1 cellular context compared by ENCODE assay signal in genomic region chr2:229714736-229715541, GRCh38.
TF ChIP-seq lines count a peak whose summit lies in the region.

No MANE protein-coding gene starts in this region.

TF ChIP-seq in HepG2, 621 proteins besides CTCF, POLR2A, EP300 and RAD21 (continued from another document and continues in another):
- TF ChIP-seq ZFYVE20 (CRISPR knock-in tag; IDR thresholded peaks at IDR 0.05; ENCODE audit: borderline replicate concordance, low read depth): no peak
- TF ChIP-seq ZNF790 (CRISPR knock-in tag; IDR thresholded peaks at IDR 0.05; ENCODE audit: borderline replicate concordance): no peak
- no peak for TF ChIP-seq ZNF761 (CRISPR knock-in tag; conservative IDR thresholded peaks at IDR 0.05)
- TF ChIP-seq BRCA1 (CRISPR knock-in tag; IDR thresholded peaks at IDR 0.05): no peak
- no peak for TF ChIP-seq ZNF432 (CRISPR knock-in tag; IDR thresholded peaks at IDR 0.05; ENCODE audit: borderline replicate concordance)
- TF ChIP-seq SIX4 (CRISPR knock-in tag; IDR thresholded peaks at IDR 0.05): peak; percentile 23; the same call in 1 of the 2 replicates
- TF ChIP-seq RAD51 (IDR thresholded peaks at IDR 0.05; ENCODE audit: borderline replicate concordance): no peak
- TF ChIP-seq ZNF274 (CRISPR knock-in tag; IDR thresholded peaks at IDR 0.05): peak; percentile 53; the same call in 1 of the 2 replicates
- no peak for TF ChIP-seq GATAD2A (CRISPR knock-in tag; IDR thresholded peaks at IDR 0.05)
- TF ChIP-seq ZNF564 (CRISPR knock-in tag; IDR thresholded peaks at IDR 0.05): 0 out of 2 replicates have a peak, but pooled peaks have one; percentile 41
- no peak for TF ChIP-seq ARNT2 (CRISPR knock-in tag; IDR thresholded peaks at IDR 0.05; ENCODE audit: low read depth)
- no peak for TF ChIP-seq SMAD1 (CRISPR knock-in tag; IDR thresholded peaks at IDR 0.05; ENCODE audit: borderline replicate concordance, low read depth)
- TF ChIP-seq NCOA5 (CRISPR knock-in tag; IDR thresholded peaks at IDR 0.05): no peak
- no peak for TF ChIP-seq ZNF335 (CRISPR knock-in tag; IDR thresholded peaks at IDR 0.05)
- TF ChIP-seq, protein P1, sequence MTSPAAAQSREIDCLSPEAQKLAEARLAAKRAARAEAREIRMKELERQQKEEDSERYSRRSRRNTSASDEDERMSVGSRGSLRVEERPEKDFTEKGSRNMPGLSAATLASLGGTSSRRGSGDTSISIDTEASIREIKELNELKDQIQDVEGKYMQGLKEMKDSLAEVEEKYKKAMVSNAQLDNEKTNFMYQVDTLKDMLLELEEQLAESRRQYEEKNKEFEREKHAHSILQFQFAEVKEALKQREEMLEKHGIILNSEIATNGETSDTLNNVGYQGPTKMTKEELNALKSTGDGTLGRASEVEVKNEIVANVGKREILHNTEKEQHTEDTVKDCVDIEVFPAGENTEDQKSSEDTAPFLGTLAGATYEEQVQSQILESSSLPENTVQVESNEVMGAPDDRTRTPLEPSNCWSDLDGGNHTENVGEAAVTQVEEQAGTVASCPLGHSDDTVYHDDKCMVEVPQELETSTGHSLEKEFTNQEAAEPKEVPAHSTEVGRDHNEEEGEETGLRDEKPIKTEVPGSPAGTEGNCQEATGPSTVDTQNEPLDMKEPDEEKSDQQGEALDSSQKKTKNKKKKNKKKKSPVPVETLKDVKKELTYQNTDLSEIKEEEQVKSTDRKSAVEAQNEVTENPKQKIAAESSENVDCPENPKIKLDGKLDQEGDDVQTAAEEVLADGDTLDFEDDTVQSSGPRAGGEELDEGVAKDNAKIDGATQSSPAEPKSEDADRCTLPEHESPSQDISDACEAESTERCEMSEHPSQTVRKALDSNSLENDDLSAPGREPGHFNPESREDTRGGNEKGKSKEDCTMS (CRISPR knock-in tag; conservative IDR thresholded peaks at IDR 0.05): peak; percentile 78; the same call in 1 of the 2 replicates
- TF ChIP-seq ELF1 (CRISPR knock-in tag; IDR thresholded peaks at IDR 0.05): no peak
- TF ChIP-seq ZHX1 (CRISPR knock-in tag; IDR thresholded peaks at IDR 0.05; ENCODE audit: low read depth): no peak
- TF ChIP-seq, protein P2, sequence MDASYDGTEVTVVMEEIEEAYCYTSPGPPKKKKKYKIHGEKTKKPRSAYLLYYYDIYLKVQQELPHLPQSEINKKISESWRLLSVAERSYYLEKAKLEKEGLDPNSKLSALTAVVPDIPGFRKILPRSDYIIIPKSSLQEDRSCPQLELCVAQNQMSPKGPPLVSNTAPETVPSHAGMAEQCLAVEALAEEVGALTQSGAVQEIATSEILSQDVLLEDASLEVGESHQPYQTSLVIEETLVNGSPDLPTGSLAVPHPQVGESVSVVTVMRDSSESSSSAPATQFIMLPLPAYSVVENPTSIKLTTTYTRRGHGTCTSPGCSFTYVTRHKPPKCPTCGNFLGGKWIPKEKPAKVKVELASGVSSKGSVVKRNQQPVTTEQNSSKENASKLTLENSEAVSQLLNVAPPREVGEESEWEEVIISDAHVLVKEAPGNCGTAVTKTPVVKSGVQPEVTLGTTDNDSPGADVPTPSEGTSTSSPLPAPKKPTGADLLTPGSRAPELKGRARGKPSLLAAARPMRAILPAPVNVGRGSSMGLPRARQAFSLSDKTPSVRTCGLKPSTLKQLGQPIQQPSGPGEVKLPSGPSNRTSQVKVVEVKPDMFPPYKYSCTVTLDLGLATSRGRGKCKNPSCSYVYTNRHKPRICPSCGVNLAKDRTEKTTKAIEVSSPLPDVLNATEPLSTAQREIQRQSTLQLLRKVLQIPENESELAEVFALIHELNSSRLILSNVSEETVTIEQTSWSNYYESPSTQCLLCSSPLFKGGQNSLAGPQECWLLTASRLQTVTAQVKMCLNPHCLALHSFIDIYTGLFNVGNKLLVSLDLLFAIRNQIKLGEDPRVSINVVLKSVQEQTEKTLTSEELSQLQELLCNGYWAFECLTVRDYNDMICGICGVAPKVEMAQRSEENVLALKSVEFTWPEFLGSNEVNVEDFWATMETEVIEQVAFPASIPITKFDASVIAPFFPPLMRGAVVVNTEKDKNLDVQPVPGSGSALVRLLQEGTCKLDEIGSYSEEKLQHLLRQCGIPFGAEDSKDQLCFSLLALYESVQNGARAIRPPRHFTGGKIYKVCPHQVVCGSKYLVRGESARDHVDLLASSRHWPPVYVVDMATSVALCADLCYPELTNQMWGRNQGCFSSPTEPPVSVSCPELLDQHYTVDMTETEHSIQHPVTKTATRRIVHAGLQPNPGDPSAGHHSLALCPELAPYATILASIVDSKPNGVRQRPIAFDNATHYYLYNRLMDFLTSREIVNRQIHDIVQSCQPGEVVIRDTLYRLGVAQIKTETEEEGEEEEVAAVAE (CRISPR knock-in tag; IDR thresholded peaks at IDR 0.05; ENCODE audit: borderline replicate concordance): 0 out of 2 replicates have a peak, but pooled peaks have one; percentile 60
- peak; percentile 94 for TF ChIP-seq TOPORS (CRISPR knock-in tag; IDR thresholded peaks at IDR 0.05)
- TF ChIP-seq, protein P3, sequence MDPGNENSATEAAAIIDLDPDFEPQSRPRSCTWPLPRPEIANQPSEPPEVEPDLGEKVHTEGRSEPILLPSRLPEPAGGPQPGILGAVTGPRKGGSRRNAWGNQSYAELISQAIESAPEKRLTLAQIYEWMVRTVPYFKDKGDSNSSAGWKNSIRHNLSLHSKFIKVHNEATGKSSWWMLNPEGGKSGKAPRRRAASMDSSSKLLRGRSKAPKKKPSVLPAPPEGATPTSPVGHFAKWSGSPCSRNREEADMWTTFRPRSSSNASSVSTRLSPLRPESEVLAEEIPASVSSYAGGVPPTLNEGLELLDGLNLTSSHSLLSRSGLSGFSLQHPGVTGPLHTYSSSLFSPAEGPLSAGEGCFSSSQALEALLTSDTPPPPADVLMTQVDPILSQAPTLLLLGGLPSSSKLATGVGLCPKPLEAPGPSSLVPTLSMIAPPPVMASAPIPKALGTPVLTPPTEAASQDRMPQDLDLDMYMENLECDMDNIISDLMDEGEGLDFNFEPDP (CRISPR knock-in tag; conservative IDR thresholded peaks at IDR 0.05): no peak
- no peak for TF ChIP-seq ATF7 (IDR thresholded peaks at IDR 0.05)
- no peak for TF ChIP-seq ATF7 (CRISPR knock-in tag; IDR thresholded peaks at IDR 0.05)
- no peak for TF ChIP-seq KDM6A (CRISPR knock-in tag; IDR thresholded peaks at IDR 0.05; ENCODE audit: low read depth)
- TF ChIP-seq, protein P4, sequence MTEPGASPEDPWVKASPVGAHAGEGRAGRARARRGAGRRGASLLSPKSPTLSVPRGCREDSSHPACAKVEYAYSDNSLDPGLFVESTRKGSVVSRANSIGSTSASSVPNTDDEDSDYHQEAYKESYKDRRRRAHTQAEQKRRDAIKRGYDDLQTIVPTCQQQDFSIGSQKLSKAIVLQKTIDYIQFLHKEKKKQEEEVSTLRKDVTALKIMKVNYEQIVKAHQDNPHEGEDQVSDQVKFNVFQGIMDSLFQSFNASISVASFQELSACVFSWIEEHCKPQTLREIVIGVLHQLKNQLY (CRISPR knock-in tag; IDR thresholded peaks at IDR 0.05): no peak
- TF ChIP-seq DZIP1 (CRISPR knock-in tag; IDR thresholded peaks at IDR 0.05): no peak
- no peak for TF ChIP-seq RELA (CRISPR knock-in tag; IDR thresholded peaks at IDR 0.05)
- TF ChIP-seq CBFB (CRISPR knock-in tag; IDR thresholded peaks at IDR 0.05): no peak
- TF ChIP-seq ZNF619 (CRISPR knock-in tag; IDR thresholded peaks at IDR 0.05): 0 out of 2 replicates have a peak, but pooled peaks have one; percentile 31
- TF ChIP-seq POLR2AphosphoS2 (IDR thresholded peaks at IDR 0.05; ENCODE audit: low read depth, low read length): no peak
- peak; percentile 55; the same call in 1 of the 2 replicates for TF ChIP-seq ZNF430 (CRISPR knock-in tag; IDR thresholded peaks at IDR 0.05)
- no peak for TF ChIP-seq ZNF782 (CRISPR knock-in tag; IDR thresholded peaks at IDR 0.05; ENCODE audit: borderline replicate concordance)
- no peak for TF ChIP-seq ZNF546 (CRISPR knock-in tag; conservative IDR thresholded peaks at IDR 0.05)
- TF ChIP-seq SRF (IDR thresholded peaks at IDR 0.05; ENCODE audit: low read depth, low read length): no peak
- TF ChIP-seq, protein P5, sequence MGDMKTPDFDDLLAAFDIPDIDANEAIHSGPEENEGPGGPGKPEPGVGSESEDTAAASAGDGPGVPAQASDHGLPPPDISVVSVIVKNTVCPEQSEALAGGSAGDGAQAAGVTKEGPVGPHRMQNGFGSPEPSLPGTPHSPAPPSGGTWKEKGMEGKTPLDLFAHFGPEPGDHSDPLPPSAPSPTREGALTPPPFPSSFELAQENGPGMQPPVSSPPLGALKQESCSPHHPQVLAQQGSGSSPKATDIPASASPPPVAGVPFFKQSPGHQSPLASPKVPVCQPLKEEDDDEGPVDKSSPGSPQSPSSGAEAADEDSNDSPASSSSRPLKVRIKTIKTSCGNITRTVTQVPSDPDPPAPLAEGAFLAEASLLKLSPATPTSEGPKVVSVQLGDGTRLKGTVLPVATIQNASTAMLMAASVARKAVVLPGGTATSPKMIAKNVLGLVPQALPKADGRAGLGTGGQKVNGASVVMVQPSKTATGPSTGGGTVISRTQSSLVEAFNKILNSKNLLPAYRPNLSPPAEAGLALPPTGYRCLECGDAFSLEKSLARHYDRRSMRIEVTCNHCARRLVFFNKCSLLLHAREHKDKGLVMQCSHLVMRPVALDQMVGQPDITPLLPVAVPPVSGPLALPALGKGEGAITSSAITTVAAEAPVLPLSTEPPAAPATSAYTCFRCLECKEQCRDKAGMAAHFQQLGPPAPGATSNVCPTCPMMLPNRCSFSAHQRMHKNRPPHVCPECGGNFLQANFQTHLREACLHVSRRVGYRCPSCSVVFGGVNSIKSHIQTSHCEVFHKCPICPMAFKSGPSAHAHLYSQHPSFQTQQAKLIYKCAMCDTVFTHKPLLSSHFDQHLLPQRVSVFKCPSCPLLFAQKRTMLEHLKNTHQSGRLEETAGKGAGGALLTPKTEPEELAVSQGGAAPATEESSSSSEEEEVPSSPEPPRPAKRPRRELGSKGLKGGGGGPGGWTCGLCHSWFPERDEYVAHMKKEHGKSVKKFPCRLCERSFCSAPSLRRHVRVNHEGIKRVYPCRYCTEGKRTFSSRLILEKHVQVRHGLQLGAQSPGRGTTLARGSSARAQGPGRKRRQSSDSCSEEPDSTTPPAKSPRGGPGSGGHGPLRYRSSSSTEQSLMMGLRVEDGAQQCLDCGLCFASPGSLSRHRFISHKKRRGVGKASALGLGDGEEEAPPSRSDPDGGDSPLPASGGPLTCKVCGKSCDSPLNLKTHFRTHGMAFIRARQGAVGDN (CRISPR knock-in tag; IDR thresholded peaks at IDR 0.05): peak; percentile 62
- TF ChIP-seq AFF4 (CRISPR knock-in tag; IDR thresholded peaks at IDR 0.05): no peak
